8 cellular contexts compared by ENCODE assay signal in the genomic region with DNA sequence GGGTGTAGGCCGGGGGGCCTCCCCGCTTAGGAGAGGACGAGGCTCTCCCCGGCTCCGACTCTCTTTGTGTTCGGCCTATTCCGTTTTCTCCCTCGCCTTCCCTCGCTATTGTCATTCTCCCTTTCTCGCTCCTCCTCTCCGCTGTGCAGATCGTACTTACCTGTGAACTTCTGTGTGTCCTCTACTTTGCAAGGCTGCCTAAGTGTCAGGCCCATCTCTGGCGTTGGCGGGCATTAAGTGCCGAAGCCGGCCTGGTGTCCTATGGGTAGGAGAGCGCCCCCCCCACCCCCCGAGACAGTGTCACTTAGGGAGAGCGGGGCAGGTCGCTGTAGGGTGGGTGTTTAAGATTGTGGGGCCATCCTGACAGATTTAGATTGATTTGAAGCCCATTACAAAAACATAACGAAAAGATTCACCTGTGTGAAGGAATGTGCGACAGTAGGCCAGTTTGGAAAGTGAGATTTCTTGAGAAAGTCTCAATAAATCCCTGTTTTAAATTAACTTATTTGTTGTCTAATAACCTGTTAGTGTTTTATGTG. TPM values are rescaled to one million over a fixed set of nuclear protein-coding genes. Genes with fewer than 3 reads are reported as not detected.
A peak's percentile ranks its signal among the peaks of the same experiment; 100 is the strongest.
DNase-seq lines count a peak whose midpoint lies in the region; ATAC-seq and TF ChIP-seq lines count a peak whose summit lies in the region.

No MANE protein-coding gene starts in this region.

- H3K27ac ChIP-seq in upper lobe of right lung: peak overlapping the region; percentile 91

- ATAC-seq in GM18520 (IDR thresholded peaks at IDR 0.05; ENCODE audit: unreplicated experiment) (peak; percentile 12), HG03060 (IDR thresholded peaks at IDR 0.05; ENCODE audit: low read depth, unreplicated experiment) (peak; percentile 13), omental fat pad (ENCODE audit: low FRiP score) (peak; percentile 28), upper lobe of right lung (peak; percentile 61)

- peak overlapping the region; percentile 66 for H3K4me3 ChIP-seq in upper lobe of right lung

- H3K36me3 ChIP-seq in upper lobe of right lung: peaks cover 15% of the 10 kb centered on the region

- peaks cover 20% of the 10 kb centered on the region for H3K4me1 ChIP-seq in upper lobe of right lung

- TF ChIP-seq CTCF in omental fat pad (IDR thresholded peaks at IDR 0.05): no peak
- no peak for TF ChIP-seq CTCF in upper lobe of right lung (IDR thresholded peaks at IDR 0.05)

- H3K27me3 ChIP-seq in upper lobe of right lung: no peaks in the 10 kb centered on the region

- intact Hi-C loops in upper lobe of right lung (cut with DNase I): no loop called here

- peaks cover 4% of the 10 kb centered on the region for H3K9me3 ChIP-seq in upper lobe of right lung

- DNase-seq in ACHN (peak; percentile 48), NCI-H82 treated with DMSO at 0.1 percent for 48 hours (lab: John Stamatoyannopoulos, UW; ENCODE audit: unreplicated experiment) (peak; percentile 9), germinal center (ENCODE audit: low spot score) (peak; percentile 55), omental fat pad (ENCODE audit: low spot score) (no peak), upper lobe of right lung (peak; percentile 73)
- DNase-seq in activated gamma-delta T cell treated with anti-CD3 and anti-CD28 coated beads, Interleukin-2, amount 50 U/mL, for 16 hours (ENCODE audit: low read depth): peak; percentile 17

- in situ Hi-C loops in ACHN (cut with HindIII; ENCODE audit: low pct_ligation_motif_present, low pct_unique_long_range_greater_than_20kb, low sequenced_read_pairs): no loop called here

RNA-seq across cellular contexts. Expression of gene RBM33, which starts 0.6 kb away (rescaled TPM):
- 10 to 100 TPM; 19.5 to 53.4 (median 32.0) TPM for total RNA-seq in omental fat pad
- total RNA-seq in upper lobe of right lung: 62.8 TPM
